Comparison of ENCODE assay signal across 33 cellular contexts in the genomic region with DNA sequence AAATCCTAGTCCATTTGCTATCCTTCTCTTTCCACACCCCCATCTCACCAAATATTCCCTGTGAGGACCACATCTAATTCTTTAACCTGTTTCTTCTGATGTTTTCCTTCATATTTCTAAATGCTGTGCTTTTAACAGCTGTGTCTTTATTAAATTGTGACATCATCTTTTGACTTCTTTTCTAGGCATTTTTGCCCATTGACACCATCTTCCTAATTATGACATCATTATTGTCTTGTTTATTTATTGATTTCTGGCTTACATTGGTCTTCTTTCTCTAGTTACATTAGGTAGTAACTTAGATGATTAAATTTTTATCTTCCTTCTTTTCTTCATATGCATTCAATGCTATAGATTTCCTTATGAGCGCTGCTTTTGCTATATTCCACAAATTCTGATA.
"Had no signal": no experiment of that assay in that cellular context is flagged by ENCODE, and none has a peak within 500 bp of the region (broad histone marks: within the 10 kb centered on the region; RNA-seq: fewer than 3 reads in every experiment).

No MANE protein-coding gene starts in this region.

- H3K9me3 ChIP-seq: adrenal gland, body of pancreas had no signal

- H3K4me3 ChIP-seq: adrenal gland, ascending aorta, body of pancreas, breast epithelium, cardiac muscle cell had no signal

- H3K36me3 ChIP-seq: adrenal gland, ascending aorta, brain microvascular endothelial cell, breast epithelium, cardiac muscle cell had no signal

- FAIRE-seq: astrocyte, bronchial epithelial cell had no signal

- H3K27ac ChIP-seq: adrenal gland, ascending aorta, body of pancreas, brain microvascular endothelial cell, breast epithelium, cardiac muscle cell had no signal

- DNase-seq: activated effector memory CD4-positive, alpha-beta T cell treated with anti-CD3 and anti-CD28 coated beads, Interleukin-2, amount 50 U/mL, for 16 hours; activated effector memory CD4-positive, alpha-beta T cell treated with Interleukin-2 at 50 U/mL for 16 hours; activated gamma-delta T cell; activated gamma-delta T cell treated with Interleukin-2 at 50 U/mL for 16 hours; activated naive CD4-positive, alpha-beta T cell; activated naive CD4-positive, alpha-beta T cell treated with anti-CD3 and anti-CD28 coated beads for 36 hours; activated naive CD4-positive, alpha-beta T cell treated with anti-CD3 and anti-CD28 coated beads, Interleukin-2, amount 10 ng/mL, durations not matched to agents 7 days and 5 days; activated naive CD4-positive, alpha-beta T cell treated with anti-CD3 and anti-CD28 coated beads, Interleukin-2, amount 50 U/mL, for 16 hours; activated naive CD4-positive, alpha-beta T cell treated with Interleukin-2 at 50 U/mL for 16 hours; activated naive CD8-positive, alpha-beta T cell treated with anti-CD3 and anti-CD28 coated beads for 36 hours; activated naive CD8-positive, alpha-beta T cell treated with anti-CD3 and anti-CD28 coated beads, Interleukin-2, amount 10 ng/mL, durations not matched to agents 7 days and 5 days; activated naive CD8-positive, alpha-beta T cell treated with anti-CD3 and anti-CD28 coated beads, Interleukin-2, amount 50 U/mL, for 24 hours; activated T-cell treated with anti-CD3 and anti-CD28 coated beads, Interleukin-2, amount 50 U/mL, for 24 hours; activated T-cell treated with anti-CD3 and anti-CD28 coated beads, Interleukin-2, amount 50 U/mL, for 4 hours; activated T-cell treated with anti-CD3 and anti-CD28 coated beads, Interleukin-2, amount 50 U/mL, for 48 hours; activated T-cell treated with anti-CD3 and anti-CD28 coated beads, Interleukin-2, amount 50 U/mL, for 72 hours; adrenal gland; amniotic stem cell; amygdala; anterior cingulate cortex; aorta; body of pancreas; brain microvascular endothelial cell; caudate nucleus; central memory CD4-positive, alpha-beta T cell; cerebellar nuclear complex had no signal

- H3K27me3 ChIP-seq: adrenal gland, ascending aorta, body of pancreas, brain microvascular endothelial cell, breast epithelium, cardiac muscle cell had no signal

- ATAC-seq: activated naive CD4-positive, alpha-beta T cell treated with anti-CD3 and anti-CD28 coated beads, Interleukin-2, amount 50 U/mL, for 72 hours; activated naive CD8-positive, alpha-beta T cell treated with anti-CD3 and anti-CD28 coated beads, Interleukin-2, amount 50 U/mL, for 24 hours; activated T-cell treated with anti-CD3 and anti-CD28 coated beads, Interleukin-2, amount 50 U/mL, for 4 hours; activated T-cell treated with anti-CD3 and anti-CD28 coated beads, Interleukin-2, amount 50 U/mL, for 72 hours; activated T-helper 17 cell treated with anti-CD3 and anti-CD28 coated beads, Interleukin-2, amount 50 U/mL, for 72 hours; body of pancreas had no signal

- H3K4me1 ChIP-seq: adrenal gland, ascending aorta, breast epithelium had no signal
